Comparison of ENCODE assay signal across 9 cellular contexts in the genomic region with DNA sequence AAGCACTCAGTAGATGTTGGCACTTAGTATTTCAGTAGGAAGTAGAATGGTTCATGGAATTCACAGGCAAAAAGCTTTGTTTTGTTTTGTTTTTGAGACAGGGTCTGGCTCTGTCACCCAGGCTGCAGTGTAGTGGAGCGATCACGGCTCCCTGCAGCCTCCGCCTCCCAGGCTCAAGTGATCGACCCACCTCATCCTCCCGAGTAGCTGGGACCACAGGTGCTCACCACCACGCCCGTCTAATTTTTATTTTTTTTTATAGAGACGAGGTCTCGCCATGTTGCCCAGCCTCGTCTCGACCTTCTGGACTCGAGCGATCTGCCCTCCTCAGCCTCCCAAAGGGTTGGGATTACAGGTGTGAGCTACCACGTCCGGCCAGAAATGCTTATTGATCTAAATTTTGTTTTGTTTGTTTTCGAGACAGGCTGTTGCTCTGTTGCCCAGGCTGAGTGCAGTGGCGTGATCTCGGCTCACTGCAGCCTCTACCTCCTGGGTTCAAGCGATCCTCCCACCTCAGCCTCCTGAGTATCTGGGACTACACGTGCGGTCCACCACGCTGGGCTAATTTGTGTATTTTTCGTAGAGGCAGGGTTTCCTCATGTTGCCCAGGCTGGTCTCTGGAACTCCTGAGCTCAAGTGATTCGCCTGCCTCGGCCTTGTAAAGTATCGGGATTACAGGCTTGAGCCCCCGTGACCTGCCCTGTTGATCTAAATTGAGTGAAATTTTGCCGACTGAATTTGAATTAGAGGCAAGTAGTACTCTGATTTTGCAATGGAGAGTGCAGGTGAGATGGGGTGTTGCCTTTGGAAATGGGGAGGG. TPM values are rescaled to one million over a fixed set of nuclear protein-coding genes. Genes with fewer than 3 reads are reported as not detected.
DNase-seq lines count a peak whose midpoint lies in the region; ATAC-seq and TF ChIP-seq lines count a peak whose summit lies in the region.
"Had no signal": no experiment of that assay in that cellular context is flagged by ENCODE, and none has a peak within 500 bp of the region (broad histone marks: within the 10 kb centered on the region; RNA-seq: fewer than 3 reads in every experiment).

No MANE protein-coding gene starts in this region.

- H3K27me3 ChIP-seq in iPS-20b (ENCODE audit: insufficient read depth, low read length) = no peaks in the 10 kb centered on the region
- H3K27me3 ChIP-seq in suprapubic skin = no peaks in the 10 kb centered on the region

- no peaks in the 10 kb centered on the region for H3K9me3 ChIP-seq in iPS-20b (ENCODE audit: insufficient read depth, low read depth, low read length)
- no peaks in the 10 kb centered on the region for H3K9me3 ChIP-seq in suprapubic skin

- H3K4me3 Mint-ChIP-seq in activated CD4-positive, alpha-beta T cell treated with anti-CD3 and anti-CD28 coated beads, Interleukin-2, amount 10 ng/mL, durations not matched to agents 7 days and 5 days = peak overlapping the region; percentile 87
- H3K4me3 Mint-ChIP-seq in activated T-helper 2 cell treated with anti-CD3 and anti-CD28 coated beads, Interferon-gamma antibody, Interleukin-2, Interleukin-4, amounts not matched to agents 10 μg/mL and 5 μg/mL and 100 μg/mL, durations not matched to agents 14 hours and 24 hours and 36 hours (ENCODE audit: low read depth) = peak overlapping the region; percentile 85

- H3K27me3 Mint-ChIP-seq in activated CD4-positive, alpha-beta T cell treated with anti-CD3 and anti-CD28 coated beads, Interleukin-2, amount 10 ng/mL, durations not matched to agents 7 days and 5 days = peaks cover 8% of the 10 kb centered on the region
- no peaks in the 10 kb centered on the region for H3K27me3 Mint-ChIP-seq in activated T-helper 2 cell treated with anti-CD3 and anti-CD28 coated beads, Interferon-gamma antibody, Interleukin-2, Interleukin-4, amounts not matched to agents 10 μg/mL and 5 μg/mL and 100 μg/mL, durations not matched to agents 14 hours and 24 hours and 36 hours (ENCODE audit: low read depth)

- H3K4me1 ChIP-seq in iPS-20b (ENCODE audit: insufficient read depth, low read length) (no peaks in the 10 kb centered on the region; the same call in 1 of the 2 replicates), suprapubic skin (peaks cover 52% of the 10 kb centered on the region)

- peak overlapping the region; percentile 86 for H3K27ac Mint-ChIP-seq in activated CD4-positive, alpha-beta T cell treated with anti-CD3 and anti-CD28 coated beads, Interleukin-2, amount 10 ng/mL, durations not matched to agents 7 days and 5 days
- H3K27ac Mint-ChIP-seq in activated T-helper 2 cell treated with anti-CD3 and anti-CD28 coated beads, Interferon-gamma antibody, Interleukin-2, Interleukin-4, amounts not matched to agents 10 μg/mL and 5 μg/mL and 100 μg/mL, durations not matched to agents 14 hours and 24 hours and 36 hours = peak overlapping the region; percentile 79

- CTCF ChIA-PET in activated CD4-positive, alpha-beta T cell treated with anti-CD3 and anti-CD28 coated beads, Interleukin-2, amount 10 ng/mL, durations not matched to agents 7 days and 5 days (lab: Charles Lee) = interaction anchor here (2.1 to 4.2 kb wide), 3 partner anchors 8 to 28 kb away, joined by 7 to 18 read pairs (median 8); a partner anchor contains a TSS

- H3K27ac ChIP-seq in iPS-20b (ENCODE audit: low read length) (no peak overlapping the region), suprapubic skin (no peak overlapping the region)

- intact Hi-C loops in activated T-helper 2 cell treated with anti-CD3 and anti-CD28 coated beads, Interferon-gamma antibody, Interleukin-2, Interleukin-4, amounts not matched to agents 10 μg/mL and 5 μg/mL and 100 μg/mL, durations not matched to agents 14 hours and 24 hours and 36 hours (cut with micrococcal nuclease) = loop anchor here (2.0 to 10.0 kb wide), 2 partner anchors 37 to 1103 kb away; no protein-coding TSS in a partner anchor

- no peaks in the 10 kb centered on the region for H3K9me3 Mint-ChIP-seq in activated CD4-positive, alpha-beta T cell treated with anti-CD3 and anti-CD28 coated beads, Interleukin-2, amount 10 ng/mL, durations not matched to agents 7 days and 5 days
- no peaks in the 10 kb centered on the region for H3K9me3 Mint-ChIP-seq in activated T-helper 2 cell treated with anti-CD3 and anti-CD28 coated beads, Interferon-gamma antibody, Interleukin-2, Interleukin-4, amounts not matched to agents 10 μg/mL and 5 μg/mL and 100 μg/mL, durations not matched to agents 14 hours and 24 hours and 36 hours

- POLR2A ChIA-PET in activated CD4-positive, alpha-beta T cell treated with anti-CD3 and anti-CD28 coated beads, Interleukin-2, amount 10 ng/mL, durations not matched to agents 7 days and 5 days (lab: Charles Lee) = interaction anchor here (0.8 to 1.0 kb wide), 2 partner anchors 27 kb away, joined by 3 to 4 read pairs; a partner anchor contains a TSS

- no peak for TF ChIP-seq CTCF in suprapubic skin (IDR thresholded peaks at IDR 0.05)

- H3K4me3 ChIP-seq in iPS-20b (ENCODE audit: low read length) (peak overlapping the region; percentile 76), suprapubic skin (peak overlapping the region; percentile 96)

- H3K36me3 ChIP-seq in iPS-20b (ENCODE audit: insufficient read depth, low read depth, low read length) = peaks cover 21% of the 10 kb centered on the region
- H3K36me3 ChIP-seq in suprapubic skin = peaks cover 10% of the 10 kb centered on the region

- H3K9ac ChIP-seq in iPS-20b (ENCODE audit: low read depth, low read length) = peak overlapping the region; percentile 68; the same call in 1 of the 2 replicates

- TF ChIP-seq POLR2A in suprapubic skin (IDR thresholded peaks at IDR 0.05) = no peak

- no peak for ATAC-seq in GM21737 (IDR thresholded peaks at IDR 0.05; ENCODE audit: unreplicated experiment)
- ATAC-seq in HG03095 (IDR thresholded peaks at IDR 0.05; ENCODE audit: unreplicated experiment) = no peak

- no peak for TF ChIP-seq EP300 in suprapubic skin (IDR thresholded peaks at IDR 0.05)

- H3K4me1 Mint-ChIP-seq in activated CD4-positive, alpha-beta T cell treated with anti-CD3 and anti-CD28 coated beads, Interleukin-2, amount 10 ng/mL, durations not matched to agents 7 days and 5 days = peaks cover 57% of the 10 kb centered on the region
- peaks cover 48% of the 10 kb centered on the region for H3K4me1 Mint-ChIP-seq in activated T-helper 2 cell treated with anti-CD3 and anti-CD28 coated beads, Interferon-gamma antibody, Interleukin-2, Interleukin-4, amounts not matched to agents 10 μg/mL and 5 μg/mL and 100 μg/mL, durations not matched to agents 14 hours and 24 hours and 36 hours (ENCODE audit: low read depth)

- no peak for DNase-seq in activated CD4-positive, alpha-beta T cell treated with anti-CD3 and anti-CD28 coated beads, Interleukin-2, amount 10 ng/mL, durations not matched to agents 7 days and 5 days
- no peak for DNase-seq in activated CD4-positive, alpha-beta T cell treated with anti-CD3 and anti-CD28 coated beads for 48 hours
- DNase-seq in activated T-helper 2 cell treated with anti-CD3 and anti-CD28 coated beads, Interferon-gamma antibody, Interleukin-2, Interleukin-4, amounts not matched to agents 10 μg/mL and 5 μg/mL and 100 μg/mL, durations not matched to agents 14 hours and 24 hours and 36 hours (ENCODE audit: low spot score) = no peak
- DNase-seq in suprapubic skin (ENCODE audit: low spot score in 2 of 2) (no peak), hippocampal formation (lab: John Stamatoyannopoulos, UW) (no peak)
- DNase-seq: left colon had no signal

- H3K36me3 Mint-ChIP-seq in activated CD4-positive, alpha-beta T cell treated with anti-CD3 and anti-CD28 coated beads, Interleukin-2, amount 10 ng/mL, durations not matched to agents 7 days and 5 days (ENCODE audit: low read depth) = peaks cover 29% of the 10 kb centered on the region
- peaks cover 34% of the 10 kb centered on the region for H3K36me3 Mint-ChIP-seq in activated T-helper 2 cell treated with anti-CD3 and anti-CD28 coated beads, Interferon-gamma antibody, Interleukin-2, Interleukin-4, amounts not matched to agents 10 μg/mL and 5 μg/mL and 100 μg/mL, durations not matched to agents 14 hours and 24 hours and 36 hours (ENCODE audit: low read depth)

- WGBS in suprapubic skin = 90% methylated on average over 28 of the region's 28 CpGs

RNA-seq across cellular contexts. Expression of a gene that starts 1.7 kb away (rescaled TPM):
- total RNA-seq in activated CD4-positive, alpha-beta T cell treated with anti-CD3 and anti-CD28 coated beads, Interleukin-2, amount 10 ng/mL, durations not matched to agents 7 days and 5 days = 10 to 100 TPM; 78.7 to 90.1 TPM
- 138 and 145 TPM in 2 replicates for total RNA-seq in activated T-helper 2 cell treated with anti-CD3 and anti-CD28 coated beads, Interferon-gamma antibody, Interleukin-2, Interleukin-4, amounts not matched to agents 10 μg/mL and 5 μg/mL and 100 μg/mL, durations not matched to agents 14 hours and 24 hours and 36 hours
- 100 to 1,000 TPM in 1 of 4 donors, 10 to 100 TPM in 3; 35.7 to 115 (median 44.7) TPM for total RNA-seq in suprapubic skin

RNA-seq across cellular contexts. Expression of a gene that starts 27.2 kb away (rescaled TPM):
- 1 to 10 TPM; 5.5 to 5.8 TPM for total RNA-seq in activated CD4-positive, alpha-beta T cell treated with anti-CD3 and anti-CD28 coated beads, Interleukin-2, amount 10 ng/mL, durations not matched to agents 7 days and 5 days
- total RNA-seq in activated T-helper 2 cell treated with anti-CD3 and anti-CD28 coated beads, Interferon-gamma antibody, Interleukin-2, Interleukin-4, amounts not matched to agents 10 μg/mL and 5 μg/mL and 100 μg/mL, durations not matched to agents 14 hours and 24 hours and 36 hours = 3.1 and 4.5 TPM in 2 replicates
- total RNA-seq in suprapubic skin = 1 to 10 TPM; 1.1 to 8.5 (median 4.5) TPM
